8 cellular contexts compared by ENCODE assay signal in the genomic region with DNA sequence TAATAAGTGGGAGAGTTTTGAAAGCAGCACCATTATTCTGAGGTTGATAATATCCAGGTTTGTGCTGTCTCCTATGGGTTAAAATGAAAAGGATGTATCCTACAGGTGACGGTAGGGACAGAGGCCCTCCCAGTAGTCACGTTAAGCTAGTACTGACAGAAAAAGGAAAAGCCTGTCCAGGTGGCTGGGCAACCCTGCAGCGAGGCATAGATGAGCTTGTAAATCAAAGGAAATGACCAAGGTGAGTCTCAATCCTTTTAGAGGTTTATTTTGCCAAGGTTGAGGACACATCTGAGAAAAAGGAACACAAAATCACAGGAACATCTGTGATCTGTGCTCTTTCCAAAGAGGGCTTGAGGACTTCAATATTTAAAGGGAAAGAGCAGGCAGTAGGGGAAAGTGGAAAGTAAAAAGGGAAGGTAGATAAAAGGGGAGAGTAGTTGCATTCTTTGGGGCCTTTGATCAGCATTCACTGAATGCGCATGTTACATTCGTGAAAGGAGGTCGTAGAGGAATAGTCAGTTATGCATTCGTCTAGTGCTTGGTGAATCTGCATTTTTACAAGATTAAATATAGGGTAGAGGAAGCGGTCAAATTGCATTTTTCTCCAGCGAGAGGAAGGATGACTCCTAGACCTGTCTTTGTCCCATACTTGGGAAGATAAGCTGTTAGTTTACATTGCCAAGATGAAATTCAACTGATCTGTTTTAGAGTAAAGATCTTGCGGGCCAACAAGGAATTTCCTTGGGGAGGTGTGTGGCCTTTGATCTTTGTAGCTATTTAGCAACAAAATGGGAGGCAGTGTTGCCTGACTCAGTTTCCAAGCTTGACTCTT. TPM values are rescaled to one million over a fixed set of nuclear protein-coding genes. Genes with fewer than 3 reads are reported as not detected.
DNase-seq lines count a peak whose midpoint lies in the region; ATAC-seq and TF ChIP-seq lines count a peak whose summit lies in the region.

No MANE protein-coding gene starts in this region.

- peaks cover 27 to 51% (median 35%) of the 10 kb centered on the region in 10 experiments for H3K4me1 ChIP-seq in BLaER1 treated with 17β-estradiol and CSF1 and Interleukin-3, amounts not matched to agents 10 nM and 100 nM
- peaks cover 6% of the 10 kb centered on the region for H3K4me1 ChIP-seq in colonic mucosa

- intact Hi-C loops in colonic mucosa (cut with DNase I) = no loop called here

- H3K36me3 Mint-ChIP-seq in natural killer cell treated with Interleukin-12 subunit alpha and Interleukin-12 subunit beta and Interleukin-15 and Interleukin-18, amount 100 ng/mL, for 72 hours = peaks cover 13% of the 10 kb centered on the region

- H3K36me3 ChIP-seq in BLaER1 treated with 17β-estradiol and CSF1 and Interleukin-3, amounts not matched to agents 10 nM and 100 nM = peaks cover 15 to 26% (median 20%) of the 10 kb centered on the region in 11 experiments
- peaks cover 4% of the 10 kb centered on the region for H3K36me3 ChIP-seq in colonic mucosa

- peak overlapping the region; percentile 78 to 93 (median 88) for H3K4me2 ChIP-seq in BLaER1 treated with 17β-estradiol and CSF1 and Interleukin-3, amounts not matched to agents 10 nM and 100 nM

- peak overlapping the region; percentile 95 to 98 for H3K27ac Mint-ChIP-seq in natural killer cell treated with Interleukin-12 subunit alpha and Interleukin-12 subunit beta and Interleukin-15 and Interleukin-18, amount 100 ng/mL, for 72 hours

- H3K9ac ChIP-seq in BLaER1 treated with 17β-estradiol and CSF1 and Interleukin-3, amounts not matched to agents 10 nM and 100 nM = peak overlapping the region in 10 of 11 experiments; percentile 94 to 98 (median 94); a peak in 19 of 22 replicates
- peak overlapping the region; percentile 95 to 96 for H3K9ac ChIP-seq in colonic mucosa (ENCODE audit: low read depth in 2 of 2, low read length in 2 of 2)

- in situ Hi-C loops in GM13976 (cut with MboI; ENCODE audit: low sequenced_read_pairs, unreplicated experiment) = no loop called here

- peak overlapping the region; percentile 100 for H3K4me3 Mint-ChIP-seq in natural killer cell treated with Interleukin-12 subunit alpha and Interleukin-12 subunit beta and Interleukin-15 and Interleukin-18, amount 100 ng/mL, for 72 hours

- ATAC-seq in natural killer cell treated with Interleukin-12 subunit alpha and Interleukin-12 subunit beta and Interleukin-15 and Interleukin-18, amount 100 ng/mL, for 72 hours = no peak
- ATAC-seq in GM21619 (IDR thresholded peaks at IDR 0.05; ENCODE audit: unreplicated experiment) = no peak

- peaks cover 0 to 5% (median 0%) of the 10 kb centered on the region in 11 experiments; a peak in 7 of 22 replicates for H3K9me3 ChIP-seq in BLaER1 treated with 17β-estradiol and CSF1 and Interleukin-3, amounts not matched to agents 10 nM and 100 nM (replicated peaks in 1 of 11)
- H3K9me3 ChIP-seq in colonic mucosa = no peaks in the 10 kb centered on the region

- H3K9me3 Mint-ChIP-seq in natural killer cell treated with Interleukin-12 subunit alpha and Interleukin-12 subunit beta and Interleukin-15 and Interleukin-18, amount 100 ng/mL, for 72 hours = no peaks in the 10 kb centered on the region

- TF ChIP-seq CTCF in LNCaP clone FGC (IDR thresholded peaks at IDR 0.05; ENCODE audit: control insufficient read depth, extremely low read depth, insufficient read depth) (no peak), colonic mucosa (IDR thresholded peaks at IDR 0.05) (no peak), GM13976 (IDR thresholded peaks at IDR 0.05; ENCODE audit: borderline replicate concordance, control extremely low read depth, extremely low read depth, insufficient read depth, missing control alignments) (no peak)

- no peaks in the 10 kb centered on the region for H3K27me3 ChIP-seq in BLaER1 treated with 17β-estradiol and CSF1 and Interleukin-3, amounts not matched to agents 10 nM and 100 nM
- H3K27me3 ChIP-seq in colonic mucosa = no peaks in the 10 kb centered on the region

- DNase-seq in LNCaP clone FGC (ENCODE audit: low read depth) (no peak), colonic mucosa (no peak), GM13976 (ENCODE audit: low spot score) (no peak), NCI-H2107 treated with DMSO at 0.1 percent for 48 hours (lab: John Stamatoyannopoulos, UW; ENCODE audit: unreplicated experiment) (no peak), islet precursor cell (no peak)
- no peak for DNase-seq in natural killer cell treated with Interleukin-12 subunit alpha and Interleukin-12 subunit beta and Interleukin-15 and Interleukin-18, amount 100 ng/mL, for 72 hours (ENCODE audit: low spot score)

- peak overlapping the region; percentile 89 to 96 (median 94); a peak in 20 of 22 replicates for H3K27ac ChIP-seq in BLaER1 treated with 17β-estradiol and CSF1 and Interleukin-3, amounts not matched to agents 10 nM and 100 nM
- H3K27ac ChIP-seq in colonic mucosa = peak overlapping the region; percentile 98

- H3K4me1 Mint-ChIP-seq in natural killer cell treated with Interleukin-12 subunit alpha and Interleukin-12 subunit beta and Interleukin-15 and Interleukin-18, amount 100 ng/mL, for 72 hours (ENCODE audit: low read depth in 2 of 2) = peaks cover 41 to 47% of the 10 kb centered on the region in 2 donors

- H4K20me1 ChIP-seq in BLaER1 treated with 17β-estradiol and CSF1 and Interleukin-3, amounts not matched to agents 10 nM and 100 nM = peaks cover 12 to 32% (median 27%) of the 10 kb centered on the region in 11 experiments; a peak in 17 of 22 replicates

- peak overlapping the region; percentile 93 to 98 (median 94); a peak in 19 of 20 replicates for H3K4me3 ChIP-seq in BLaER1 treated with 17β-estradiol and CSF1 and Interleukin-3, amounts not matched to agents 10 nM and 100 nM
- peak overlapping the region; percentile 78 for H3K4me3 ChIP-seq in LNCaP clone FGC (ENCODE audit: low read depth, low read length)
- H3K4me3 ChIP-seq in colonic mucosa = peak overlapping the region; percentile 97

- H3K27me3 Mint-ChIP-seq in natural killer cell treated with Interleukin-12 subunit alpha and Interleukin-12 subunit beta and Interleukin-15 and Interleukin-18, amount 100 ng/mL, for 72 hours = peaks cover 6 to 14% of the 10 kb centered on the region in 2 donors

RNA-seq across cellular contexts. Expression of a gene that starts 0.9 kb away (rescaled TPM):
- 10 to 100 TPM; 89.9 to 98.0 TPM for total RNA-seq in colonic mucosa
- 100 to 1,000 TPM; 101 to 111 TPM for total RNA-seq in natural killer cell treated with Interleukin-12 subunit alpha and Interleukin-12 subunit beta and Interleukin-15 and Interleukin-18, amount 100 ng/mL, for 72 hours

RNA-seq across cellular contexts. Expression of a gene that starts 15.2 kb away (rescaled TPM):
- 10 to 100 TPM; 12.8 to 18.9 TPM for total RNA-seq in colonic mucosa
- under 1 TPM; 0.53 to 0.93 TPM for total RNA-seq in natural killer cell treated with Interleukin-12 subunit alpha and Interleukin-12 subunit beta and Interleukin-15 and Interleukin-18, amount 100 ng/mL, for 72 hours

RNA-seq across cellular contexts. Expression of a gene that starts 21.6 kb away (rescaled TPM):
- under 1 TPM; 0.16 to 0.49 TPM for total RNA-seq in colonic mucosa
- total RNA-seq in natural killer cell treated with Interleukin-12 subunit alpha and Interleukin-12 subunit beta and Interleukin-15 and Interleukin-18, amount 100 ng/mL, for 72 hours = not detected

Comparison
In these comparisons a context has a peak if more than half of its experiments do, and no peak if none do; other contexts are left out.
1. RNA of a gene that starts 15.2 kb away (total RNA-seq): 12.8 to 18.9 TPM in colonic mucosa; 0.53 to 0.93 TPM in natural killer cell treated with Interleukin-12 subunit alpha and Interleukin-12 subunit beta and Interleukin-15 and Interleukin-18, amount 100 ng/mL, for 72 hours; every median in the first group is over 4 times any median in the second.
2. Peak in every context shown above with its lines, with median percentiles within 50 percentile points of each other: H3K4me3 ChIP-seq.